ENCODE assay signal across 9 cellular contexts in the genomic region with DNA sequence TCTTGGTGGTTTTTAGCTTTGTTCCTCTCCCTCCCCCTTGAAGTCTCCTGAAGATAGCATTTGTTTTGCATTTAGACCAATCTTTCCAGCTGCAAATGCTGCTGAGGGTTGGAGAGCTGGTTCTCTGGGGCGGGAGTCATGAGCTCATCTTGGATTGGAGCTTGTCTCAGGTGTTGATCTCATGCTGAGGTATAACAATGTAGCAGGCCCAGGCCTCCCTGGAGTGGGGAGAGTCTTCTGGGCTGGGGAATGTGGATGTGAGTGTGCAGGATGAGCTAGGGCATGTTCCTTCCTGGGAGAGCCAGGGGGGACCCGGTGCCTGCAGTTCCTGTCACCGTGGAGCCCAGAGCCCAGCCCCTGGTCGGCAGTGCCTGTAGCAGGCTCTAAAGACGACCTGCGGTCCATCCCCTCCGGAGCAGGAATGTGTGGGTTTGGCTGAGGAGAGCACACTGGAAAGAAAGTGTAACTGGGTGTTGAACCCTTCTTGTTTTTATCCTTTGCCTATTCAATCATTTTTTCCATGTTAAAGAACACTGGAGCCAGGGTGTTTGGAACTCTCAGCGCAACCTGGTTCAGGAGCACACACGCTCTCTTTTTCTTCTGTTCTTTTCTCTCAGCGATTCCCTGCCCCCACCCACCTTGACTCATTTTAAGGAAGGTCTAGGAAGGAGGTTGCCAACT. TPM values are rescaled to one million over a fixed set of nuclear protein-coding genes. Genes with fewer than 3 reads are reported as not detected.
A peak's percentile ranks its signal among the peaks of the same experiment; 100 is the strongest.
DNase-seq lines count a peak whose midpoint lies in the region; ATAC-seq and TF ChIP-seq lines count a peak whose summit lies in the region.
"Had no signal": no experiment of that assay in that cellular context is flagged by ENCODE, and none has a peak within 500 bp of the region (broad histone marks: within the 10 kb centered on the region; RNA-seq: fewer than 3 reads in every experiment).

No MANE protein-coding gene starts in this region.

- intact Hi-C loops in right cardiac atrium (cut with DNase I): loop anchor here in 2 of 4 donors (10.0 kb wide), 3 partner anchors 83 to 187 kb away; no protein-coding TSS in a partner anchor

- H3K4me1 ChIP-seq in right cardiac atrium (ENCODE audit: control insufficient read depth, insufficient read depth, low read length): peaks cover 29% of the 10 kb centered on the region

- no peaks in the 10 kb centered on the region for H3K27me3 Mint-ChIP-seq in WTC11 (ENCODE audit: low read depth)
- peaks cover 16 to 45% of the 10 kb centered on the region in 2 donors for H3K27me3 Mint-ChIP-seq in natural killer cell treated with Interleukin-12 subunit alpha and Interleukin-12 subunit beta and Interleukin-15 and Interleukin-18, amount 100 ng/mL, for 72 hours

- POLR2A ChIA-PET in WTC11 (lab: Charles Lee): interaction anchor here (0.5 to 2.4 kb wide), 13 partner anchors 10 to 435 kb away, joined by 3 to 42 read pairs (median 3); no protein-coding TSS in a partner anchor

- no peak for TF ChIP-seq CTCF in WTC11 (IDR thresholded peaks at IDR 0.05)

- H3K4me3 ChIP-seq in right cardiac atrium (ENCODE audit: low read length) (no peak overlapping the region), skin epidermis (peak overlapping the region in 1 of 7 experiments; percentile 15)

- ATAC-seq in WTC11 (peak; percentile 75), right cardiac atrium (peak in 1 of 2 donors; percentile 10)
- ATAC-seq in natural killer cell treated with Interleukin-12 subunit alpha and Interleukin-12 subunit beta and Interleukin-15 and Interleukin-18, amount 100 ng/mL, for 72 hours: no peak

- WGBS in right cardiac atrium: 44% methylated on average over 10 of the region's 10 CpGs

- H3K9me3 ChIP-seq in right cardiac atrium (ENCODE audit: control insufficient read depth, low read length): no peaks in the 10 kb centered on the region

- H3K27ac ChIP-seq in right cardiac atrium (ENCODE audit: low read length): peak overlapping the region; percentile 24
- H3K27ac ChIP-seq in skin epidermis: peak overlapping the region in 19 of 21 experiments; percentile 26 to 100 (median 98)

- peak; percentile 55 for DNase-seq in EH (ENCODE audit: low read depth)
- peak; percentile 80 for DNase-seq in WTC11 (ENCODE audit: low spot score)
- DNase-seq in right cardiac atrium: peak in 2 of 3 donors; percentile 27 to 58
- DNase-seq in NCI-H446 (lab: John Stamatoyannopoulos, UW): no peak
- no peak for DNase-seq in natural killer cell treated with Interleukin-12 subunit alpha and Interleukin-12 subunit beta and Interleukin-15 and Interleukin-18, amount 100 ng/mL, for 72 hours (ENCODE audit: low spot score)
- no peak for DNase-seq in globus pallidus (ENCODE audit: low spot score)
- no peak for DNase-seq in NCI-H2171 (lab: John Stamatoyannopoulos, UW)
- DNase-seq: activated naive CD4-positive, alpha-beta T cell had no signal

- H3K4me1 Mint-ChIP-seq in WTC11: peaks cover 81% of the 10 kb centered on the region
- H3K4me1 Mint-ChIP-seq in natural killer cell treated with Interleukin-12 subunit alpha and Interleukin-12 subunit beta and Interleukin-15 and Interleukin-18, amount 100 ng/mL, for 72 hours (ENCODE audit: low read depth in 2 of 2): peaks cover 4 to 5% of the 10 kb centered on the region in 2 donors

- peaks cover 5% of the 10 kb centered on the region for H3K9me3 Mint-ChIP-seq in WTC11
- no peaks in the 10 kb centered on the region for H3K9me3 Mint-ChIP-seq in natural killer cell treated with Interleukin-12 subunit alpha and Interleukin-12 subunit beta and Interleukin-15 and Interleukin-18, amount 100 ng/mL, for 72 hours

- no peaks in the 10 kb centered on the region for H3K27me3 ChIP-seq in right cardiac atrium (ENCODE audit: control insufficient read depth, insufficient read depth)

- H3K36me3 Mint-ChIP-seq in WTC11: peaks cover 70% of the 10 kb centered on the region
- peaks cover 18% of the 10 kb centered on the region for H3K36me3 Mint-ChIP-seq in natural killer cell treated with Interleukin-12 subunit alpha and Interleukin-12 subunit beta and Interleukin-15 and Interleukin-18, amount 100 ng/mL, for 72 hours

- H3K27ac Mint-ChIP-seq in WTC11: peak overlapping the region; percentile 98
- H3K27ac Mint-ChIP-seq in natural killer cell treated with Interleukin-12 subunit alpha and Interleukin-12 subunit beta and Interleukin-15 and Interleukin-18, amount 100 ng/mL, for 72 hours: no peak overlapping the region

- peak overlapping the region; percentile 80 for H3K4me3 Mint-ChIP-seq in WTC11
- H3K4me3 Mint-ChIP-seq in natural killer cell treated with Interleukin-12 subunit alpha and Interleukin-12 subunit beta and Interleukin-15 and Interleukin-18, amount 100 ng/mL, for 72 hours: no peak overlapping the region

- CTCF ChIA-PET in WTC11 (lab: Charles Lee): interaction anchor here (0.7 to 1.9 kb wide), 12 partner anchors 11 to 103 kb away, joined by 3 to 19 read pairs (median 4); no protein-coding TSS in a partner anchor

TF ChIP-seq in WTC11, 78 proteins besides CTCF, POLR2A, EP300 and RAD21 (continues in another document):
- TF ChIP-seq ESRRA (CRISPR knock-in tag; IDR thresholded peaks at IDR 0.05; ENCODE audit: borderline replicate concordance): no peak
- no peak for TF ChIP-seq TCF7 (CRISPR knock-in tag; IDR thresholded peaks at IDR 0.05; ENCODE audit: low read depth)
- no peak for TF ChIP-seq ZNF317 (CRISPR knock-in tag; IDR thresholded peaks at IDR 0.05; ENCODE audit: borderline replicate concordance, low read depth)
- no peak for TF ChIP-seq ZNF232 (CRISPR knock-in tag; IDR thresholded peaks at IDR 0.05)
- TF ChIP-seq, protein P1, sequence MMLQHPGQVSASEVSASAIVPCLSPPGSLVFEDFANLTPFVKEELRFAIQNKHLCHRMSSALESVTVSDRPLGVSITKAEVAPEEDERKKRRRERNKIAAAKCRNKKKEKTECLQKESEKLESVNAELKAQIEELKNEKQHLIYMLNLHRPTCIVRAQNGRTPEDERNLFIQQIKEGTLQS (CRISPR knock-in tag; conservative IDR thresholded peaks at IDR 0.05): no peak
- TF ChIP-seq TEAD1 (CRISPR knock-in tag; IDR thresholded peaks at IDR 0.05): peak; percentile 95; the same call in 1 of the 2 replicates
- TF ChIP-seq HMGXB4 (CRISPR knock-in tag; IDR thresholded peaks at IDR 0.05): no peak
- no peak for TF ChIP-seq NFYB (CRISPR knock-in tag; conservative IDR thresholded peaks at IDR 0.05; ENCODE audit: low read depth)
- TF ChIP-seq ATF6 (CRISPR knock-in tag; IDR thresholded peaks at IDR 0.05): no peak
- TF ChIP-seq, protein P2, sequence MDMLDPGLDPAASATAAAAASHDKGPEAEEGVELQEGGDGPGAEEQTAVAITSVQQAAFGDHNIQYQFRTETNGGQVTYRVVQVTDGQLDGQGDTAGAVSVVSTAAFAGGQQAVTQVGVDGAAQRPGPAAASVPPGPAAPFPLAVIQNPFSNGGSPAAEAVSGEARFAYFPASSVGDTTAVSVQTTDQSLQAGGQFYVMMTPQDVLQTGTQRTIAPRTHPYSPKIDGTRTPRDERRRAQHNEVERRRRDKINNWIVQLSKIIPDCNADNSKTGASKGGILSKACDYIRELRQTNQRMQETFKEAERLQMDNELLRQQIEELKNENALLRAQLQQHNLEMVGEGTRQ (CRISPR knock-in tag; IDR thresholded peaks at IDR 0.05): no peak
- peak; percentile 57; the same call in 1 of the 2 replicates for TF ChIP-seq FOXP1 (CRISPR knock-in tag; IDR thresholded peaks at IDR 0.05; ENCODE audit: borderline replicate concordance)
- TF ChIP-seq GABPB1 (CRISPR knock-in tag; IDR thresholded peaks at IDR 0.05): no peak

RNA-seq across cellular contexts. Expression of gene ZNF532, which starts 2.7 kb away (rescaled TPM):
- total RNA-seq in WTC11 (2021): 171 to 185 TPM (median 181 TPM) in 3 replicates
- total RNA-seq in right cardiac atrium: 10 to 100 TPM; 70.5 to 87.9 (median 75.9) TPM
- 21.1 TPM for polyA plus RNA-seq in right cardiac atrium
- 10 to 100 TPM in 1 of 2 donors, 1 to 10 TPM in 1; 3.3 to 19.3 TPM for total RNA-seq in natural killer cell treated with Interleukin-12 subunit alpha and Interleukin-12 subunit beta and Interleukin-15 and Interleukin-18, amount 100 ng/mL, for 72 hours

Comparison
In these comparisons a context has a peak if more than half of its experiments do, and no peak if none do; other contexts are left out.
1. DNase-seq: peak in EH (single experiment), WTC11 (single experiment) and right cardiac atrium (2 of 3); none in NCI-H446 (0 of 2), natural killer cell treated with Interleukin-12 subunit alpha and Interleukin-12 subunit beta and Interleukin-15 and Interleukin-18, amount 100 ng/mL, for 72 hours (single experiment), globus pallidus (single experiment) and NCI-H2171 (single experiment).